Comparison of ENCODE assay signal across 26 cellular contexts in genomic region chr4:30962949-30963348, GRCh38.
DNase-seq lines count a peak whose midpoint lies in the region; ATAC-seq, FAIRE-seq and TF ChIP-seq lines count a peak whose summit lies in the region.
"Had no signal": no experiment of that assay in that cellular context is flagged by ENCODE, and none has a peak within 500 bp of the region (broad histone marks: within the 10 kb centered on the region; RNA-seq: fewer than 3 reads in every experiment).

No MANE protein-coding gene starts in this region.

- H3K36me3 Mint-ChIP-seq in Calu3 (ENCODE audit: insufficient read depth, unreplicated experiment): no peaks in the 10 kb centered on the region
- H3K36me3 Mint-ChIP-seq: CD4-positive, CD25-positive, alpha-beta regulatory T cell; T-cell had no signal

- intact Hi-C loops in Calu3 (cut with micrococcal nuclease; ENCODE audit: unreplicated experiment): loop anchor here (5.0 kb wide), 1 partner anchor 246 kb away; no protein-coding TSS in a partner anchor
- intact Hi-C loops in PC-9 (cut with micrococcal nuclease; ENCODE audit: unreplicated experiment): no loop called here

- H3K4me2 ChIP-seq in PC-9: no peak overlapping the region
- H3K4me2 ChIP-seq: KMS-11 had no signal

- FAIRE-seq in GM19239 (lab: Jason Lieb, UNC): no peak
- FAIRE-seq: endometrium, GM12891 had no signal

- no peaks in the 10 kb centered on the region for H4K20me1 ChIP-seq in PC-9 (ENCODE audit: insufficient read depth)

- no peaks in the 10 kb centered on the region; the same call in 1 of the 2 replicates for H3K9me3 ChIP-seq in PC-9 (ENCODE audit: insufficient read depth, low read depth)
- H3K9me3 ChIP-seq: colonic mucosa, gastrocnemius medialis, thoracic aorta had no signal

- H3K4me3 ChIP-seq in PC-9: no peak overlapping the region
- H3K4me3 ChIP-seq: colonic mucosa, gastrocnemius medialis, thoracic aorta had no signal

- 0 out of 2 replicates have a peak, but pooled peaks cover 3% of the 10 kb centered on the region for H3K36me3 ChIP-seq in PC-9 (ENCODE audit: low read depth)
- H3K36me3 ChIP-seq: colonic mucosa, gastrocnemius medialis, thoracic aorta had no signal

- CTCF ChIA-PET in Calu3 (lab: Charles Lee): no interaction called here
- CTCF ChIA-PET in PC-9 (lab: Charles Lee): no interaction called here

- no peaks in the 10 kb centered on the region for H3K27me3 Mint-ChIP-seq in Calu3 (ENCODE audit: unreplicated experiment)
- H3K27me3 Mint-ChIP-seq: CD4-positive, CD25-positive, alpha-beta regulatory T cell; T-cell had no signal

- no peaks in the 10 kb centered on the region for H3K79me2 ChIP-seq in PC-9 (ENCODE audit: low read depth)

- DNase-seq in Calu3 (peak; percentile 14), PC-9 (peak in 1 of 2 experiments; percentile 85), dermis blood vessel endothelial cell (peak; percentile 6), lung microvascular endothelial cell (ENCODE audit: low read depth in 2 of 2) (peak; percentile 4 to 40), NOMO-1 (lab: John Stamatoyannopoulos, UW; ENCODE audit: unreplicated experiment in 2 of 2) (no peak), GM19239 (ENCODE audit: insufficient read length, low spot score) (no peak)
- DNase-seq: anterior cingulate cortex; CD4-positive, CD25-positive, alpha-beta regulatory T cell; colonic mucosa; DMS153; gastrocnemius medialis; GDM1; NCI-H1092; NCI-H2029 treated with DMSO at 0.1 percent for 48 hours; occipital lobe; right cardiac atrium; stimulated activated CD4-positive, alpha-beta T cell treated with anti-CD3 and anti-CD28 coated beads, Interleukin-15, amount 100 ng/mL, for 24 hours; T-cell had no signal

- no peaks in the 10 kb centered on the region for H3K4me1 Mint-ChIP-seq in Calu3 (ENCODE audit: low read depth, unreplicated experiment)
- H3K4me1 Mint-ChIP-seq: CD4-positive, CD25-positive, alpha-beta regulatory T cell; T-cell had no signal

- H3K27ac ChIP-seq in PC-9: peak overlapping the region; percentile 11; the same call in 1 of the 2 replicates
- H3K27ac ChIP-seq: colonic mucosa, gastrocnemius medialis, KMS-11, thoracic aorta, VCaP had no signal

- H3K4me3 Mint-ChIP-seq in Calu3 (ENCODE audit: low read depth, unreplicated experiment): no peak overlapping the region
- H3K4me3 Mint-ChIP-seq: CD4-positive, CD25-positive, alpha-beta regulatory T cell; T-cell had no signal

- H2AFZ ChIP-seq in PC-9: no peak overlapping the region

- POLR2A ChIA-PET in PC-9 (lab: Charles Lee; ENCODE audit: unreplicated experiment): no interaction called here

- H3K27me3 ChIP-seq in PC-9 (ENCODE audit: insufficient read depth, low read depth): no peaks in the 10 kb centered on the region
- H3K27me3 ChIP-seq: colonic mucosa, gastrocnemius medialis had no signal

- H3K4me1 ChIP-seq in PC-9 (replicated peaks; ENCODE audit: insufficient read depth): peaks cover 17% of the 10 kb centered on the region
- H3K4me1 ChIP-seq: colonic mucosa, gastrocnemius medialis had no signal

- TF ChIP-seq CTCF in Calu3 (IDR thresholded peaks at IDR 0.05; ENCODE audit: unreplicated experiment): no peak
- no peak for TF ChIP-seq CTCF in PC-9 (conservative IDR thresholded peaks at IDR 0.05)

- H3F3A ChIP-seq in PC-9 (ENCODE audit: insufficient read depth, low read depth): no peaks in the 10 kb centered on the region

- BruUV-seq in Calu3 (replicated peaks; lab: Mats Ljungman, UMichigan) (no TSS peak), PC-9 (replicated peaks; lab: Mats Ljungman, UMichigan) (no TSS peak)

- peak overlapping the region; percentile 10 for H3K27ac Mint-ChIP-seq in Calu3 (ENCODE audit: unreplicated experiment)
- H3K27ac Mint-ChIP-seq: CD4-positive, CD25-positive, alpha-beta regulatory T cell; T-cell had no signal

- peaks cover 4% of the 10 kb centered on the region; the same call in 1 of the 2 replicates for H3K9me2 ChIP-seq in PC-9 (ENCODE audit: insufficient read depth)

- ATAC-seq in HG02852 (IDR thresholded peaks at IDR 0.05; ENCODE audit: unreplicated experiment): no peak
- no peak for ATAC-seq in HG03457 (IDR thresholded peaks at IDR 0.05; ENCODE audit: unreplicated experiment)
- ATAC-seq: gastrocnemius medialis, Right ventricle myocardium inferior, T-cell had no signal

- no peaks in the 10 kb centered on the region for H3K9me3 Mint-ChIP-seq in Calu3 (ENCODE audit: low read depth, unreplicated experiment)

Comparison
In these comparisons a context has a peak if more than half of its experiments do, and no peak if none do; other contexts are left out.
1. DNase-seq: peak in Calu3 (single experiment), dermis blood vessel endothelial cell (single experiment) and lung microvascular endothelial cell (2 of 2); none in NOMO-1 (0 of 2) and GM19239 (single experiment).